19 cellular contexts compared by ENCODE assay signal in the genomic region with DNA sequence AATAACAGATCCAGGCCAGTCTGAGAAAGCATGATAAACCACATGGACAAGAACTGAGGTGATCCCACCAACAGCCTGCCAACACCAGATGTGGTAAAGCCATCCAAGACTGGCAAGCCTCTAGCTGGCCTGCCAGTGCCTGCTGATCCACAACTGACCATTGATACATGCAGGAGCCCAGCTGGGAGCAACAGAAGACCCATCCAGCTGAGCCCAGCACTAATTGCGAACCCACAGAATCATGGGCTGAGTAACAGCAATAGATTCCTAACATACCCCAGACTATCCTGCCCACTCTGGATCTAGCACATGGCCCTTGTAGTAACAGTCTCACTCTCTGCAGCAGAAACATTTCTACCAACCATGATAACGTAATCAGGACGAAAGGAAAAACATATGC.
"Had no signal": no experiment of that assay in that cellular context is flagged by ENCODE, and none has a peak within 500 bp of the region (broad histone marks: within the 10 kb centered on the region; RNA-seq: fewer than 3 reads in every experiment).

No MANE protein-coding gene starts in this region.

- DNase-seq: effector memory CD8-positive, alpha-beta T cell; head of caudate nucleus; kidney; mucosa of descending colon; naive B cell; sigmoid colon; spleen; stimulated activated CD4-positive, alpha-beta T cell treated with anti-CD3 and anti-CD28 coated beads, Interleukin-4, amount 100 ng/mL, for 4 hours; stimulated activated naive CD8-positive, alpha-beta T cell treated with anti-CD3 and anti-CD28 coated beads, Interleukin-15, Interleukin-2, amounts not matched to agents 100 U/mL and 50 U/mL, for 24 hours; substantia nigra; testis; tibial artery; upper lobe of left lung; uterus had no signal

- H2AFZ ChIP-seq: neural progenitor cell, parathyroid adenoma had no signal

- H3K4me1 ChIP-seq: neural progenitor cell, parathyroid adenoma, testis, uterus had no signal

- H3K9me3 ChIP-seq: mucosa of descending colon, right atrium auricular region, sigmoid colon, spleen, testis, tibial artery, upper lobe of left lung, uterus had no signal

- H3K4me3 ChIP-seq: coronary artery, lung, mucosa of descending colon, neural progenitor cell, right atrium auricular region, sigmoid colon, spleen, testis, tibial artery, upper lobe of left lung, uterus had no signal

- H3K27ac ChIP-seq: coronary artery, neural progenitor cell, parathyroid adenoma, right atrium auricular region, sigmoid colon, spleen, testis, tibial artery, upper lobe of left lung, uterus had no signal

- H3K79me2 ChIP-seq: parathyroid adenoma had no signal

- H3K27me3 ChIP-seq: neural progenitor cell, right atrium auricular region, sigmoid colon, spleen, testis, tibial artery, upper lobe of left lung, uterus had no signal

- H3K9ac ChIP-seq: neural progenitor cell, parathyroid adenoma had no signal

- H3K36me3 ChIP-seq: neural progenitor cell, uterus had no signal

- H3K4me2 ChIP-seq: neural progenitor cell had no signal
